ENCODE assay signal across 8 cellular contexts in genomic region chr3:184017672-184018423, GRCh38. TPM values are rescaled to one million over a fixed set of nuclear protein-coding genes. Genes with fewer than 3 reads are reported as not detected.
DNase-seq lines count a peak whose midpoint lies in the region; ATAC-seq and TF ChIP-seq lines count a peak whose summit lies in the region.

ABCC5 (minus strand) TSS chr3:184017884; CDS start chr3:184014392, 3,492 bp downstream.

- H3K4me1 Mint-ChIP-seq in type B pancreatic cell (ENCODE audit: unreplicated experiment): peaks cover 28% of the 10 kb centered on the region

- no peak for TF ChIP-seq CTCF in GM12864 (IDR thresholded peaks at IDR 0.05; ENCODE audit: low read depth, low read length, missing control alignments)
- peak; percentile 73 for TF ChIP-seq CTCF in type B pancreatic cell (conservative IDR thresholded peaks at IDR 0.05)

- peak within 1 kb of the TSS; percentile 100 for H3K4me3 Mint-ChIP-seq in type B pancreatic cell

- ATAC-seq in HG02678 (IDR thresholded peaks at IDR 0.05; ENCODE audit: unreplicated experiment): peak; percentile 97

- DNase-seq in GM12864 (ENCODE audit: low read depth) (peak; percentile 62), NCI-H1105 treated with DMSO at 0.1 percent for 48 hours (lab: John Stamatoyannopoulos, UW) (peak; percentile 99), SW 1271 (lab: John Stamatoyannopoulos, UW) (peak; percentile 90 to 94), cardiac septum (ENCODE audit: low spot score) (peak; percentile 97), pons (ENCODE audit: low spot score) (peak; percentile 94), type B pancreatic cell (ENCODE audit: extremely low spot score, unreplicated experiment) (peak; percentile 92)
- DNase-seq in activated naive CD8-positive, alpha-beta T cell treated with anti-CD3 and anti-CD28 coated beads, Interleukin-2, amount 50 U/mL, for 16 hours (ENCODE audit: low read depth, low spot score): peak; percentile 49

- H3K9me3 Mint-ChIP-seq in type B pancreatic cell: no peaks in the 10 kb centered on the region

- intact Hi-C loops in cardiac septum (cut with DNase I): loop anchor here (2.0 to 5.0 kb wide), 5 partner anchors 117 to 229 kb away; partner anchors contain the start of genes ABCF3, ALG3, DVL3 and EEF1AKMT4

- peak within 1 kb of the TSS; percentile 91 for H3K4me3 ChIP-seq in GM12864 (ENCODE audit: low read depth, low read length)

- H3K36me3 Mint-ChIP-seq in type B pancreatic cell: peaks cover 7% of the 10 kb centered on the region

- H3K27ac Mint-ChIP-seq in type B pancreatic cell: peak within 1 kb of the TSS; percentile 96

- peaks cover 11% of the 10 kb centered on the region for H3K27me3 Mint-ChIP-seq in type B pancreatic cell

RNA-seq across cellular contexts. Expression of gene ABCC5, which starts in this region (rescaled TPM):
- 34.6 TPM for total RNA-seq in cardiac septum
- 39.3 and 61.2 TPM in 2 replicates for total RNA-seq in type B pancreatic cell (ENCODE audit: low replicate concordance)

Comparison
In these comparisons a context has a peak if more than half of its experiments do, and no peak if none do; other contexts are left out.
1. Peak in every context shown above with its lines: DNase-seq, ATAC-seq and H3K4me3 ChIP-seq.
2. DNase-seq: peak in every context shown above with its lines; median percentile 99 in NCI-H1105 treated with DMSO at 0.1 percent for 48 hours; 97 in cardiac septum; 94 in pons; 92 in SW 1271; 92 in type B pancreatic cell; 62 in GM12864; 49 in activated naive CD8-positive, alpha-beta T cell treated with anti-CD3 and anti-CD28 coated beads, Interleukin-2, amount 50 U/mL, for 16 hours.